Comparison of ENCODE assay signal across 17 cellular contexts in genomic region chr6:148837941-148838340, GRCh38.
"Had no signal": no experiment of that assay in that cellular context is flagged by ENCODE, and none has a peak within 500 bp of the region (broad histone marks: within the 10 kb centered on the region; RNA-seq: fewer than 3 reads in every experiment).

No MANE protein-coding gene starts in this region.

- H3K36me3 ChIP-seq: adrenal gland, esophagus squamous epithelium, ovary, tibial artery, vagina had no signal

- H3K4me3 Mint-ChIP-seq: activated CD4-positive, alpha-beta T cell treated with anti-CD3 and anti-CD28 coated beads, Interleukin-2, amount 10 ng/mL, durations not matched to agents 7 days and 5 days; nephron had no signal

- H3K27me3 ChIP-seq: adrenal gland, esophagus squamous epithelium, ovary, tibial artery, vagina had no signal

- H3K27ac Mint-ChIP-seq: activated CD4-positive, alpha-beta T cell treated with anti-CD3 and anti-CD28 coated beads, Interleukin-2, amount 10 ng/mL, durations not matched to agents 7 days and 5 days; nephron had no signal

- H3K9me3 ChIP-seq: adrenal gland, esophagus squamous epithelium, ovary, tibial artery, vagina had no signal

- H3K4me3 ChIP-seq: adrenal gland, esophagus squamous epithelium, ovary, tibial artery, vagina had no signal

- H3K4me1 ChIP-seq: adrenal gland had no signal

- H3K9me3 Mint-ChIP-seq: activated CD4-positive, alpha-beta T cell treated with anti-CD3 and anti-CD28 coated beads, Interleukin-2, amount 10 ng/mL, durations not matched to agents 7 days and 5 days; nephron had no signal

- DNase-seq: activated CD4-positive, alpha-beta T cell treated with anti-CD3 and anti-CD28 coated beads, Interleukin-2, amount 10 ng/mL, durations not matched to agents 7 days and 5 days; activated CD4-positive, CD25-positive, alpha-beta regulatory T cell; activated CD8-positive, alpha-beta memory T cell treated with anti-CD3 and anti-CD28 coated beads for 24 hours; activated naive CD4-positive, alpha-beta T cell treated with anti-CD3 and anti-CD28 coated beads, Interleukin-2, amount 50 U/mL, for 16 hours; activated T-cell treated with anti-CD3 and anti-CD28 coated beads for 4 hours; adrenal gland; central memory CD4-positive, alpha-beta T cell; dermis blood vessel endothelial cell; esophagus squamous epithelium; foreskin fibroblast; ovary; retina; stimulated activated CD4-positive, alpha-beta T cell treated with anti-CD3 and anti-CD28 coated beads, Interleukin-4, amount 100 ng/mL, for 4 hours; T-helper 2 cell; tibial artery had no signal

- H3K27ac ChIP-seq: adrenal gland, esophagus squamous epithelium, ovary, tibial artery, vagina had no signal
